Comparison of ENCODE assay signal across 23 cellular contexts in the genomic region with DNA sequence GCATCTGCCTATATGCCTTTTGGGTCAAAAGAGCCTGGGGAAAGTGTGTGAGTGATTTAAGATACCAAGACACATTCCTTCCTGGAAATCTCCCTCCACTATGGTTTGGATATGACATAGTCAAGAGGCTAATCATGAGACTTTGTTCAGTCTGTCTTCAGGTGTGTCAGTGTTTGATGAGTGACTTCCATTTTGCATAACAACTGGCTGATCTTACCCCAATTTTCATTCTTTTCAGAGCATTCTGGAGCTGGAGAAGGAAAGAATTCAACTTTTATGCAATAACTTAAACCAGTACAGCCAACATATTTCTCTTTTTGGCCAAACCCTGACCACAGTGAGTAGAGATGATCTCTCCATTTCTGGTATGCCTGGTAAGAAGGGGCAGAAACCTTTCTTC. TPM values are rescaled to one million over a fixed set of nuclear protein-coding genes. Genes with fewer than 3 reads are reported as not detected.
"Had no signal": no experiment of that assay in that cellular context is flagged by ENCODE, and none has a peak within 500 bp of the region (broad histone marks: within the 10 kb centered on the region; RNA-seq: fewer than 3 reads in every experiment).

No MANE protein-coding gene starts in this region.

- FAIRE-seq: HTR-8/SVneo, RCC 7860 had no signal

- H3K27ac ChIP-seq: HL-60, SJSA1, SK-N-MC had no signal

- H3K4me1 Mint-ChIP-seq: IgD-negative memory B cell had no signal

- H3K27me3 Mint-ChIP-seq: IgD-negative memory B cell had no signal

- DNase-seq: KBM-7, MV-4-11, NCI-H1048, NCI-H1105, NCI-H1417 treated with DMSO at 0.1 percent for 48 hours, NCI-H1694 treated with DMSO at 0.1 percent for 48 hours, NCI-H1930, NCI-H2107, NCI-H524, NCI-H526 treated with DMSO at 0.1 percent for 48 hours, NCI-H774, Right ventricle myocardium superior, RPMI8226, SIG-M5 had no signal

- H3K4me3 ChIP-seq: SJSA1, SK-N-MC had no signal

- H3K9me3 ChIP-seq: SJSA1 had no signal

- H3K4me3 Mint-ChIP-seq: IgD-negative memory B cell had no signal

- H3K9me3 Mint-ChIP-seq: IgD-negative memory B cell had no signal

- H3K27ac Mint-ChIP-seq: IgD-negative memory B cell had no signal

- H3K4me1 ChIP-seq: SJSA1 had no signal

- H3K27me3 ChIP-seq: SJSA1 had no signal

RNA-seq across cellular contexts. Expression of a gene that starts 48.4 kb away (rescaled TPM):
- total RNA-seq: LHCN-M2, SJSA1 had no signal

RNA-seq across cellular contexts. Expression of a gene that starts 50.2 kb away (rescaled TPM):
- total RNA-seq: LHCN-M2, MCF 10A, NCI-H460, Right ventricle myocardium superior, SJSA1 had no signal
